ENCODE assay signal across 1 cellular context in the genomic region with DNA sequence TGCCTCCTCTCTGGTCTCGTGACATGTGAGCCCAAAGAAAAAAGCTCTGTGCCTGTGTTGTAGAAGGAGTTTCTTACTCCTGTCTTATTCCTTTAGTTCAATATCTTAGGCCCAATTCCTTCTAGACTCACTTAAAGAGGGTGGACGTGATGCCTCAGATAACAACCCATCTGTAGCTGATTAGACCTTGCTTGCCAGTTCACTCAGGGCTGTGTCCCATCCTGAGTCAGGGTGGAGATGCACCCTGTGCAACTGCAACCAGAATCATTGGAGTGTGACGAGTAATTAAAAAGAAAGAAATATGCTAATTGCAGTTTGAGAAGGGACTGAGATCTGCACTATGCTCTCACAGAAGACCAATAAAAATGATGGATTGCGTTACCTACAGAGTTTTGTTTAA.
TF ChIP-seq lines count a peak whose summit lies in the region.

No MANE protein-coding gene starts in this region.

TF ChIP-seq in GM23338, 12 proteins besides CTCF, POLR2A, EP300 and RAD21 (continued from another document):
- TF ChIP-seq, protein P1, sequence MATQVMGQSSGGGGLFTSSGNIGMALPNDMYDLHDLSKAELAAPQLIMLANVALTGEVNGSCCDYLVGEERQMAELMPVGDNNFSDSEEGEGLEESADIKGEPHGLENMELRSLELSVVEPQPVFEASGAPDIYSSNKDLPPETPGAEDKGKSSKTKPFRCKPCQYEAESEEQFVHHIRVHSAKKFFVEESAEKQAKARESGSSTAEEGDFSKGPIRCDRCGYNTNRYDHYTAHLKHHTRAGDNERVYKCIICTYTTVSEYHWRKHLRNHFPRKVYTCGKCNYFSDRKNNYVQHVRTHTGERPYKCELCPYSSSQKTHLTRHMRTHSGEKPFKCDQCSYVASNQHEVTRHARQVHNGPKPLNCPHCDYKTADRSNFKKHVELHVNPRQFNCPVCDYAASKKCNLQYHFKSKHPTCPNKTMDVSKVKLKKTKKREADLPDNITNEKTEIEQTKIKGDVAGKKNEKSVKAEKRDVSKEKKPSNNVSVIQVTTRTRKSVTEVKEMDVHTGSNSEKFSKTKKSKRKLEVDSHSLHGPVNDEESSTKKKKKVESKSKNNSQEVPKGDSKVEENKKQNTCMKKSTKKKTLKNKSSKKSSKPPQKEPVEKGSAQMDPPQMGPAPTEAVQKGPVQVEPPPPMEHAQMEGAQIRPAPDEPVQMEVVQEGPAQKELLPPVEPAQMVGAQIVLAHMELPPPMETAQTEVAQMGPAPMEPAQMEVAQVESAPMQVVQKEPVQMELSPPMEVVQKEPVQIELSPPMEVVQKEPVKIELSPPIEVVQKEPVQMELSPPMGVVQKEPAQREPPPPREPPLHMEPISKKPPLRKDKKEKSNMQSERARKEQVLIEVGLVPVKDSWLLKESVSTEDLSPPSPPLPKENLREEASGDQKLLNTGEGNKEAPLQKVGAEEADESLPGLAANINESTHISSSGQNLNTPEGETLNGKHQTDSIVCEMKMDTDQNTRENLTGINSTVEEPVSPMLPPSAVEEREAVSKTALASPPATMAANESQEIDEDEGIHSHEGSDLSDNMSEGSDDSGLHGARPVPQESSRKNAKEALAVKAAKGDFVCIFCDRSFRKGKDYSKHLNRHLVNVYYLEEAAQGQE (IDR thresholded peaks at IDR 0.05; ENCODE audit: unreplicated experiment), result no peak
- TF ChIP-seq ZNF331 (CRISPR knock-in tag; IDR thresholded peaks at IDR 0.05; ENCODE audit: low read depth) (no peak), CREB1 (CRISPR knock-in tag; IDR thresholded peaks at IDR 0.05; ENCODE audit: low read depth) (no peak)
